1 cellular context compared by ENCODE assay signal in genomic region chr6:118892248-118893094, GRCh38.
TF ChIP-seq lines count a peak whose summit lies in the region.

No MANE protein-coding gene starts in this region.

TF ChIP-seq in K562, 482 proteins besides CTCF, POLR2A, EP300 and RAD21 (continues in another document):
- TF ChIP-seq ZBTB2 (IDR thresholded peaks at IDR 0.05) (no peak), FOXM1 (IDR thresholded peaks at IDR 0.05; ENCODE audit: low read depth) (0 out of 2 replicates have a peak, but pooled peaks have one; percentile 14), FOXM1 (CRISPR knock-in tag; IDR thresholded peaks at IDR 0.05; ENCODE audit: low read depth) (no peak), OTX1 (CRISPR knock-in tag; IDR thresholded peaks at IDR 0.05) (no peak), SMAD2 (IDR thresholded peaks at IDR 0.05; ENCODE audit: low read depth, low read length) (no peak), NCOA2 (IDR thresholded peaks at IDR 0.05; ENCODE audit: partially characterized antibody in 2 of 2) (peak in 1 of 2 experiments; percentile 32), CBFA2T2 (conservative IDR thresholded peaks at IDR 0.05) (peak; percentile 64), EGR1 (conservative IDR thresholded peaks at IDR 0.05) (no peak), BHLHE40 (IDR thresholded peaks at IDR 0.05; ENCODE audit: low read length) (0 out of 2 replicates have a peak, but pooled peaks have one; percentile 25), TCF3 (CRISPR knock-in tag; IDR thresholded peaks at IDR 0.05) (peak; percentile 64), CBX3 (IDR thresholded peaks at IDR 0.05; ENCODE audit: borderline replicate concordance in 1 of 2, low read length in 2 of 2) (no peak), HNRNPUL1 (IDR thresholded peaks at IDR 0.05; ENCODE audit: low read length) (no peak), PML (IDR thresholded peaks at IDR 0.05; ENCODE audit: low read length) (peak; percentile 44; the same call in 1 of the 2 replicates), ZNF592 (IDR thresholded peaks at IDR 0.05) (peak; percentile 44; the same call in 1 of the 2 replicates), SMARCB1 (IDR thresholded peaks at IDR 0.05; ENCODE audit: insufficient read length, low read depth) (peak; percentile 38), DACH1 (IDR thresholded peaks at IDR 0.05; ENCODE audit: partially characterized antibody) (peak; percentile 87), CREB3L1 (IDR thresholded peaks at IDR 0.05; ENCODE audit: borderline replicate concordance, low read depth) (no peak), NKRF (IDR thresholded peaks at IDR 0.05; ENCODE audit: borderline replicate concordance) (no peak), SMARCC2 (IDR thresholded peaks at IDR 0.05; ENCODE audit: low read depth) (peak; percentile 15; the same call in 1 of the 2 replicates), SMARCA4 (IDR thresholded peaks at IDR 0.05) (peak; percentile 61), CBFA2T3 (IDR thresholded peaks at IDR 0.05) (peak; percentile 85), PHB2 (IDR thresholded peaks at IDR 0.05; ENCODE audit: low read depth) (no peak), RCOR1 (IDR thresholded peaks at IDR 0.05; ENCODE audit: borderline replicate concordance in 1 of 2, low read depth in 2 of 2, low read length in 2 of 2) (no peak), ZNF609 (CRISPR knock-in tag; IDR thresholded peaks at IDR 0.05; ENCODE audit: borderline replicate concordance) (0 out of 2 replicates have a peak, but pooled peaks have one; percentile 34), ZNF41 (CRISPR knock-in tag; conservative IDR thresholded peaks at IDR 0.05) (no peak)
- TF ChIP-seq, protein P1, sequence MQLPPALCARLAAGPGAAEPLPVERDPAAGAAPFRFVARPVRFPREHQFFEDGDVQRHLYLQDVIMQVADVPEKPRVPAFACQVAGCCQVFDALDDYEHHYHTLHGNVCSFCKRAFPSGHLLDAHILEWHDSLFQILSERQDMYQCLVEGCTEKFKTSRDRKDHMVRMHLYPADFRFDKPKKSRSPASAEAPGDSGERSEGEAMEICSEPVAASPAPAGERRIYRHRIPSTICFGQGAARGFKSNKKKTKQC (CRISPR knock-in tag; IDR thresholded peaks at IDR 0.05) = no peak
- TF ChIP-seq, protein P2, sequence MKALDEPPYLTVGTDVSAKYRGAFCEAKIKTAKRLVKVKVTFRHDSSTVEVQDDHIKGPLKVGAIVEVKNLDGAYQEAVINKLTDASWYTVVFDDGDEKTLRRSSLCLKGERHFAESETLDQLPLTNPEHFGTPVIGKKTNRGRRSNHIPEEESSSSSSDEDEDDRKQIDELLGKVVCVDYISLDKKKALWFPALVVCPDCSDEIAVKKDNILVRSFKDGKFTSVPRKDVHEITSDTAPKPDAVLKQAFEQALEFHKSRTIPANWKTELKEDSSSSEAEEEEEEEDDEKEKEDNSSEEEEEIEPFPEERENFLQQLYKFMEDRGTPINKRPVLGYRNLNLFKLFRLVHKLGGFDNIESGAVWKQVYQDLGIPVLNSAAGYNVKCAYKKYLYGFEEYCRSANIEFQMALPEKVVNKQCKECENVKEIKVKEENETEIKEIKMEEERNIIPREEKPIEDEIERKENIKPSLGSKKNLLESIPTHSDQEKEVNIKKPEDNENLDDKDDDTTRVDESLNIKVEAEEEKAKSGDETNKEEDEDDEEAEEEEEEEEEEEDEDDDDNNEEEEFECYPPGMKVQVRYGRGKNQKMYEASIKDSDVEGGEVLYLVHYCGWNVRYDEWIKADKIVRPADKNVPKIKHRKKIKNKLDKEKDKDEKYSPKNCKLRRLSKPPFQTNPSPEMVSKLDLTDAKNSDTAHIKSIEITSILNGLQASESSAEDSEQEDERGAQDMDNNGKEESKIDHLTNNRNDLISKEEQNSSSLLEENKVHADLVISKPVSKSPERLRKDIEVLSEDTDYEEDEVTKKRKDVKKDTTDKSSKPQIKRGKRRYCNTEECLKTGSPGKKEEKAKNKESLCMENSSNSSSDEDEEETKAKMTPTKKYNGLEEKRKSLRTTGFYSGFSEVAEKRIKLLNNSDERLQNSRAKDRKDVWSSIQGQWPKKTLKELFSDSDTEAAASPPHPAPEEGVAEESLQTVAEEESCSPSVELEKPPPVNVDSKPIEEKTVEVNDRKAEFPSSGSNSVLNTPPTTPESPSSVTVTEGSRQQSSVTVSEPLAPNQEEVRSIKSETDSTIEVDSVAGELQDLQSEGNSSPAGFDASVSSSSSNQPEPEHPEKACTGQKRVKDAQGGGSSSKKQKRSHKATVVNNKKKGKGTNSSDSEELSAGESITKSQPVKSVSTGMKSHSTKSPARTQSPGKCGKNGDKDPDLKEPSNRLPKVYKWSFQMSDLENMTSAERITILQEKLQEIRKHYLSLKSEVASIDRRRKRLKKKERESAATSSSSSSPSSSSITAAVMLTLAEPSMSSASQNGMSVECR (CRISPR knock-in tag; IDR thresholded peaks at IDR 0.05) = no peak
- TF ChIP-seq, protein P3, sequence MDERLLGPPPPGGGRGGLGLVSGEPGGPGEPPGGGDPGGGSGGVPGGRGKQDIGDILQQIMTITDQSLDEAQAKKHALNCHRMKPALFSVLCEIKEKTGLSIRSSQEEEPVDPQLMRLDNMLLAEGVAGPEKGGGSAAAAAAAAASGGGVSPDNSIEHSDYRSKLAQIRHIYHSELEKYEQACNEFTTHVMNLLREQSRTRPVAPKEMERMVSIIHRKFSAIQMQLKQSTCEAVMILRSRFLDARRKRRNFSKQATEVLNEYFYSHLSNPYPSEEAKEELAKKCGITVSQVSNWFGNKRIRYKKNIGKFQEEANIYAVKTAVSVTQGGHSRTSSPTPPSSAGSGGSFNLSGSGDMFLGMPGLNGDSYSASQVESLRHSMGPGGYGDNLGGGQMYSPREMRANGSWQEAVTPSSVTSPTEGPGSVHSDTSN (CRISPR knock-in tag; IDR thresholded peaks at IDR 0.05; ENCODE audit: low read depth) = no peak
- TF ChIP-seq, protein P3 (tag; conservative IDR thresholded peaks at IDR 0.05; ENCODE audit: low read depth) = peak; percentile 14; the same call in 1 of the 2 replicates
- TF ChIP-seq, protein P4, sequence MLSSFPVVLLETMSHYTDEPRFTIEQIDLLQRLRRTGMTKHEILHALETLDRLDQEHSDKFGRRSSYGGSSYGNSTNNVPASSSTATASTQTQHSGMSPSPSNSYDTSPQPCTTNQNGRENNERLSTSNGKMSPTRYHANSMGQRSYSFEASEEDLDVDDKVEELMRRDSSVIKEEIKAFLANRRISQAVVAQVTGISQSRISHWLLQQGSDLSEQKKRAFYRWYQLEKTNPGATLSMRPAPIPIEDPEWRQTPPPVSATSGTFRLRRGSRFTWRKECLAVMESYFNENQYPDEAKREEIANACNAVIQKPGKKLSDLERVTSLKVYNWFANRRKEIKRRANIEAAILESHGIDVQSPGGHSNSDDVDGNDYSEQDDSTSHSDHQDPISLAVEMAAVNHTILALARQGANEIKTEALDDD (IDR thresholded peaks at IDR 0.05) = 0 out of 2 replicates have a peak, but pooled peaks have one; percentile 23
